ENCODE assay signal across 16 cellular contexts in the genomic region with DNA sequence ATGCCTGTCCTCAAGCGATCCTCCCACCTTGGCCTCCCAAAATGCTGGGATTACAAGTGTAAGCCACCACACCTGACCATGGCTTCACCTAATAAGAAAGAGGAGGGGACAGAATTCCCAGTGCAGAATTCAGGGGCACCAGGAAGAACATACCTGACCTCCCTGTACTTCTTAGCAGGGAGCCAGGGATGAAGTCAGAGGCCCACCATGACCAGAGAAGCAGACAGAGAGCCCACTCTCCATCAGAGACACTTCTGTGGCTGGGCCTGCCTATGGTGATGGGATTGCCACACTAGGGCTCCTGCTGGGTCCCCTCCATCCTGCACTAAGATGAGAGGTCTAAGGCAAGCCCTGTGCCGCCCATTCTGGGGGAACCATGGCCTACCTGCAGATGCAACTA.
DNase-seq lines count a peak whose midpoint lies in the region; TF ChIP-seq lines count a peak whose summit lies in the region.
"Had no signal": no experiment of that assay in that cellular context is flagged by ENCODE, and none has a peak within 500 bp of the region (broad histone marks: within the 10 kb centered on the region; RNA-seq: fewer than 3 reads in every experiment).

No MANE protein-coding gene starts in this region.

- no peaks in the 10 kb centered on the region for H3K9me3 ChIP-seq in WERI-Rb-1 (ENCODE audit: severe bottlenecking)
- H3K9me3 ChIP-seq: BE2C, BLaER1, Caco-2 had no signal

- CTCF ChIA-PET in activated naive CD4-positive, alpha-beta T cell treated with anti-CD3 and anti-CD28 coated beads for 36 hours (lab: Charles Lee), result interaction anchor here (0.9 to 3.0 kb wide), 2 partner anchors 205 to 704 kb away, joined by 3 to 11 read pairs; no protein-coding TSS in a partner anchor

- no peak overlapping the region for H3K27ac ChIP-seq in WERI-Rb-1
- peak overlapping the region; percentile 96 for H3K27ac ChIP-seq in temporal lobe (ENCODE audit: low read depth, low read length)
- H3K27ac ChIP-seq: BLaER1 had no signal

- H3K36me3 ChIP-seq in WERI-Rb-1, result no peaks in the 10 kb centered on the region
- H3K36me3 ChIP-seq: BE2C, BLaER1 had no signal

- DNase-seq in WERI-Rb-1, result no peak
- DNase-seq in kidney glomerular epithelial cell (lab: John Stamatoyannopoulos, UW), result no peak
- DNase-seq in activated naive CD4-positive, alpha-beta T cell treated with anti-CD3 and anti-CD28 coated beads for 36 hours, result no peak
- no peak for DNase-seq in NCI-H2227 (lab: John Stamatoyannopoulos, UW; ENCODE audit: unreplicated experiment)
- DNase-seq: 8988T; C1 segment of cervical spinal cord; Caco-2; Calu3; CD4-positive, alpha-beta memory T cell; CD4-positive, CD25-positive, alpha-beta regulatory T cell; DMS79 treated with DMSO at 0.1 percent for 48 hours; GF-D8 had no signal

- no peaks in the 10 kb centered on the region for H3K27me3 Mint-ChIP-seq in activated naive CD4-positive, alpha-beta T cell treated with anti-CD3 and anti-CD28 coated beads for 36 hours (ENCODE audit: low read depth)
- H3K27me3 Mint-ChIP-seq: CD4-positive, alpha-beta memory T cell; CD4-positive, CD25-positive, alpha-beta regulatory T cell had no signal

- H3K36me3 Mint-ChIP-seq in activated naive CD4-positive, alpha-beta T cell treated with anti-CD3 and anti-CD28 coated beads for 36 hours (ENCODE audit: low read depth), result peaks cover 4% of the 10 kb centered on the region
- H3K36me3 Mint-ChIP-seq: CD14-positive monocyte had no signal

- no peak for TF ChIP-seq CTCF in WERI-Rb-1 (IDR thresholded peaks at IDR 0.05; ENCODE audit: low read depth, low read length)

- no peaks in the 10 kb centered on the region for H3K27me3 ChIP-seq in WERI-Rb-1 (ENCODE audit: insufficient read depth, low read depth, severe bottlenecking)
- H3K27me3 ChIP-seq: BE2C had no signal

- H3K27ac Mint-ChIP-seq in activated naive CD4-positive, alpha-beta T cell treated with anti-CD3 and anti-CD28 coated beads for 36 hours, result no peak overlapping the region
- H3K27ac Mint-ChIP-seq: CD14-positive monocyte had no signal

- H3K4me3 ChIP-seq in WERI-Rb-1 (ENCODE audit: low read depth, low read length), result peak overlapping the region; percentile 19; the same call in 1 of the 2 replicates
- H3K4me3 ChIP-seq: BLaER1 had no signal

- peaks cover 3% of the 10 kb centered on the region for H3K9me3 Mint-ChIP-seq in activated naive CD4-positive, alpha-beta T cell treated with anti-CD3 and anti-CD28 coated beads for 36 hours
- H3K9me3 Mint-ChIP-seq: CD14-positive monocyte had no signal

- peaks cover 38% of the 10 kb centered on the region for H3K4me1 Mint-ChIP-seq in activated naive CD4-positive, alpha-beta T cell treated with anti-CD3 and anti-CD28 coated beads for 36 hours (ENCODE audit: low read depth)

- intact Hi-C loops in activated naive CD4-positive, alpha-beta T cell treated with anti-CD3 and anti-CD28 coated beads for 36 hours (cut with micrococcal nuclease), result loop anchor here (10.0 kb wide), 1 partner anchor 568 kb away; no protein-coding TSS in a partner anchor

- H3K4me3 Mint-ChIP-seq in activated naive CD4-positive, alpha-beta T cell treated with anti-CD3 and anti-CD28 coated beads for 36 hours, result no peak overlapping the region
- H3K4me3 Mint-ChIP-seq: CD14-positive monocyte had no signal
